In the genomic region with DNA sequence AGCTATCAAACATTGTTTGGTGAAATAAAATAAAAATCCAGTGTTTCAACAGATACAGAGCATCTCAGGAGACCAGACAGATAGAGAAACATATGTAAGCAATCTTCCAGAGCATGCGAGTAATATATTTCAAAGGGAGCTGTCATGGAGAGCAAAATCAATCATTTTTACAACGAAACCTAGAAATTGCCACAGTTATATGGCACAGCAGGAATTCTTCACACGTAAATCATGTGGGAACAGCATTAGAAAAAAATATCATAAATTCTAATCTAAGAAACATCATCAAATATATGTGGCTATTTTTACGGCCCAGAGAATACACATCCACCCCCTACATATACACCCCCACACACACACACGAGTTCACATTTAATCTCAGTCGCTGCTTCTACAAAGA, we compare ENCODE assay signal across 1 cellular context.
A peak's percentile ranks its signal among the peaks of the same experiment; 100 is the strongest.
TF ChIP-seq lines count a peak whose summit lies in the region.

No MANE protein-coding gene starts in this region.

TF ChIP-seq in HEK293, 187 proteins besides CTCF, POLR2A, EP300 and RAD21 (continued from another document):
- TF ChIP-seq KLF9 (tag by site-specific recombination; IDR thresholded peaks at IDR 0.05; ENCODE audit: low read depth) (no peak), ZNF580 (tag by site-specific recombination; IDR thresholded peaks at IDR 0.05) (0 out of 2 replicates have a peak, but pooled peaks have one; percentile 9)
